In the genomic region with DNA sequence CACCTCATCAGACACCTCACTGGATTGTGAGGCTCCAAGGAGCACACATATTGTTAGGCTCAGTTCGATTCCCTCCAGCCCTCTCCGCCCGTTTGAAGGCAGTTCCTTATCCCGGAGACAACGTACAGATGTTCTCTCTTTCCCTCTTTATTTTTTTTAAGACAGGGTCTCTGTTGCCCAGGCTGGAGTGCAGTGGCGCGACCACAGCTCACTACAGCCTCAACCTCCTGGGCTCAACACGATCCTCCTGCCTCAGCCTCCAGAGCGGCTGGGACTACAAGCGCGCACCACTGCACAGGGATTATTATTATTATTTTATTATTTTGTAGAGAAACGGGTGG, we compare ENCODE assay signal across 8 cellular contexts. TPM values are rescaled to one million over a fixed set of nuclear protein-coding genes. Genes with fewer than 3 reads are reported as not detected.
A peak's percentile ranks its signal among the peaks of the same experiment; 100 is the strongest.
DNase-seq lines count a peak whose midpoint lies in the region; ATAC-seq, FAIRE-seq and TF ChIP-seq lines count a peak whose summit lies in the region.

No MANE protein-coding gene starts in this region.

- ATAC-seq in DND-41 (ENCODE audit: insufficient read depth, low read depth), result no peak; the same call in 2 of the 3 replicates
- ATAC-seq in GM18517 (IDR thresholded peaks at IDR 0.05; ENCODE audit: unreplicated experiment), result no peak
- no peak for ATAC-seq in HG03378 (IDR thresholded peaks at IDR 0.05; ENCODE audit: unreplicated experiment)
- no peak for ATAC-seq in GM21526 (IDR thresholded peaks at IDR 0.05; ENCODE audit: low FRiP score, unreplicated experiment)

- H3K79me2 ChIP-seq in DND-41 (ENCODE audit: insufficient read depth, low read length), result peaks cover 28% of the 10 kb centered on the region
- peaks cover 15% of the 10 kb centered on the region for H3K79me2 ChIP-seq in osteoblast (ENCODE audit: insufficient read depth, low read length)

- peak overlapping the region; percentile 73; a peak in 3 of 4 replicates for H3K4me3 ChIP-seq in DND-41 (ENCODE audit: low read depth in 1 of 2, low read length in 2 of 2)
- peak overlapping the region; percentile 72 for H3K4me3 ChIP-seq in epithelial cell of esophagus (ENCODE audit: low read length)
- H3K4me3 ChIP-seq in osteoblast (ENCODE audit: insufficient read depth, low read length), result peak overlapping the region; percentile 89

- no peak for TF ChIP-seq CTCF in DND-41 (IDR thresholded peaks at IDR 0.05; ENCODE audit: borderline replicate concordance, extremely low read depth, low read length, poor library complexity, severe bottlenecking)
- no peak for TF ChIP-seq CTCF in epithelial cell of esophagus (IDR thresholded peaks at IDR 0.05; ENCODE audit: insufficient read depth, low read depth, low read length, missing control alignments)
- TF ChIP-seq CTCF in osteoblast (IDR thresholded peaks at IDR 0.05; ENCODE audit: extremely low read depth, low read depth, low read length), result no peak
- no peak for TF ChIP-seq CTCF in D721Med (IDR thresholded peaks at IDR 0.05; ENCODE audit: insufficient read depth, missing control alignments)

- no peaks in the 10 kb centered on the region for H3K9me3 ChIP-seq in DND-41 (ENCODE audit: insufficient read depth, low read length, severe bottlenecking)
- no peaks in the 10 kb centered on the region for H3K9me3 ChIP-seq in osteoblast (ENCODE audit: low read depth, low read length)

- H3K4me1 ChIP-seq in DND-41 (ENCODE audit: insufficient read depth, low read length), result peaks cover 37% of the 10 kb centered on the region
- peaks cover 19% of the 10 kb centered on the region for H3K4me1 ChIP-seq in osteoblast (ENCODE audit: insufficient read depth, low read length)

- peaks cover 35% of the 10 kb centered on the region for H3K36me3 ChIP-seq in DND-41 (ENCODE audit: insufficient read depth, low read length)
- H3K36me3 ChIP-seq in osteoblast (ENCODE audit: insufficient read depth, low read length), result no peaks in the 10 kb centered on the region

- H3K4me2 ChIP-seq in DND-41 (ENCODE audit: insufficient read depth, low read length) (peak overlapping the region; percentile 95), osteoblast (ENCODE audit: insufficient read depth, low read length) (peak overlapping the region; percentile 94)

- H4K20me1 ChIP-seq in DND-41 (ENCODE audit: insufficient read depth, low read length) (0 out of 2 replicates have a peak, but pooled peaks cover 3% of the 10 kb centered on the region), osteoblast (ENCODE audit: insufficient read depth, low read length) (no peaks in the 10 kb centered on the region)

- H3K27ac ChIP-seq in DND-41 (ENCODE audit: low read length), result peak overlapping the region; percentile 95
- peak overlapping the region; percentile 65 for H3K27ac ChIP-seq in osteoblast (ENCODE audit: low read depth, low read length)

- H3K27me3 ChIP-seq in DND-41 (ENCODE audit: insufficient read depth, low read length, poor library complexity) (no peaks in the 10 kb centered on the region), osteoblast (ENCODE audit: insufficient read depth, low read length) (no peaks in the 10 kb centered on the region)

- FAIRE-seq in D721Med (lab: Jason Lieb, UNC), result no peak

- peak overlapping the region; percentile 69 for H3K9ac ChIP-seq in DND-41 (ENCODE audit: low read depth, low read length)

- H2AFZ ChIP-seq in DND-41 (ENCODE audit: low read depth, low read length), result peak overlapping the region; percentile 97
- H2AFZ ChIP-seq in osteoblast (ENCODE audit: low read length), result peak overlapping the region; percentile 98

- DNase-seq in DND-41, result no peak
- DNase-seq in OCI-M1 (lab: John Stamatoyannopoulos, UW), result peak; percentile 42
- no peak for DNase-seq in epithelial cell of esophagus (ENCODE audit: low read depth)
- DNase-seq in osteoblast (ENCODE audit: insufficient read length, low spot score, missing footprints), result no peak
- DNase-seq in D721Med (ENCODE audit: insufficient read length, low spot score), result no peak

RNA-seq across cellular contexts. Expression of a gene that starts 0.7 kb away (rescaled TPM):
- total RNA-seq in osteoblast, result 2.5 and 3.5 TPM in 2 replicates

RNA-seq across cellular contexts. Expression of a gene that starts 14.7 kb away (rescaled TPM):
- 0.36 TPM in 1 of 2 replicates, not detected in the other for total RNA-seq in osteoblast

RNA-seq across cellular contexts. Expression of a gene that starts 24.4 kb away (rescaled TPM):
- total RNA-seq in osteoblast, result 0.29 and 1.1 TPM in 2 replicates

RNA-seq across cellular contexts. Expression of a gene that starts 27.4 kb away (rescaled TPM):
- under 0.01 TPM in 1 of 2 replicates, not detected in the other for total RNA-seq in osteoblast

RNA-seq across cellular contexts. Expression of a gene that starts 44.9 kb away (rescaled TPM):
- 23.3 and 25.7 TPM in 2 replicates for total RNA-seq in osteoblast
